Comparison of ENCODE assay signal across 1 cellular context in genomic region chr3:38689774-38690173, GRCh38.
TF ChIP-seq lines count a peak whose summit lies in the region.

No MANE protein-coding gene starts in this region.

TF ChIP-seq in K562, 482 proteins besides CTCF, POLR2A, EP300 and RAD21 (continued from another document):
- no peak for TF ChIP-seq ARID3A (IDR thresholded peaks at IDR 0.05; ENCODE audit: borderline replicate concordance, low read depth, low read length)
- TF ChIP-seq ZNF561 (CRISPR knock-in tag; conservative IDR thresholded peaks at IDR 0.05) = no peak
- no peak for TF ChIP-seq ILK (tag; IDR thresholded peaks at IDR 0.05; ENCODE audit: borderline replicate concordance, low read depth)
- TF ChIP-seq NFIC (IDR thresholded peaks at IDR 0.05) = no peak
- TF ChIP-seq ZFP91 (CRISPR knock-in tag; IDR thresholded peaks at IDR 0.05) = no peak
- no peak for TF ChIP-seq SLC30A9 (CRISPR knock-in tag; IDR thresholded peaks at IDR 0.05)
- no peak for TF ChIP-seq CREBBP (IDR thresholded peaks at IDR 0.05; ENCODE audit: low read depth, low read length)
- TF ChIP-seq SAFB2 (IDR thresholded peaks at IDR 0.05; ENCODE audit: borderline replicate concordance, low read depth, low read length, severe bottlenecking) = no peak
- TF ChIP-seq CUX1 (CRISPR knock-in tag; IDR thresholded peaks at IDR 0.05) = no peak
- no peak for TF ChIP-seq HINFP (tag; conservative IDR thresholded peaks at IDR 0.05; ENCODE audit: low read depth)
- TF ChIP-seq NR4A1 (CRISPR knock-in tag; IDR thresholded peaks at IDR 0.05) = no peak
- TF ChIP-seq NR4A1 (tag; IDR thresholded peaks at IDR 0.05) = no peak
TF ChIP-seq in K562: peak in this region for 0.
